18 cellular contexts compared by ENCODE assay signal in genomic region chr2:46008082-46008870, GRCh38.
DNase-seq lines count a peak whose midpoint lies in the region; ATAC-seq and TF ChIP-seq lines count a peak whose summit lies in the region.
"Had no signal": no experiment of that assay in that cellular context is flagged by ENCODE, and none has a peak within 500 bp of the region (broad histone marks: within the 10 kb centered on the region; RNA-seq: fewer than 3 reads in every experiment).

No MANE protein-coding gene starts in this region.

- CTCF ChIA-PET in AG04450 (lab: Charles Lee), result interaction anchor here (1.7 to 1.9 kb wide), 2 partner anchors 16 to 55 kb away, joined by 5 to 6 read pairs; no protein-coding TSS in a partner anchor

- peaks cover 7% of the 10 kb centered on the region for H3K9me3 ChIP-seq in AG04450 (ENCODE audit: control insufficient read depth, insufficient read depth, low read length)
- H3K9me3 ChIP-seq: right atrium auricular region had no signal

- DNase-seq in AG04450 (ENCODE audit: low read depth, low spot score), result no peak
- DNase-seq in HS-5 (ENCODE audit: low read depth), result peak; percentile 57
- DNase-seq in amniotic epithelial cell (ENCODE audit: low read depth), result peak; percentile 40
- peak; percentile 65 for DNase-seq in iris pigment epithelial cell (ENCODE audit: low read depth)
- no peak for DNase-seq in type B pancreatic cell (ENCODE audit: extremely low spot score, unreplicated experiment)
- DNase-seq in left cardiac atrium, result no peak
- DNase-seq: ACHN; activated T-cell treated with anti-CD3 and anti-CD28 coated beads, Interleukin-2, amount 50 U/mL, for 1 hour; CD8-positive, alpha-beta memory T cell; effector CD4-positive, alpha-beta T cell; hippocampal formation; Kasumi-1; NCI-H1436; NCI-H2171 treated with DMSO at 0.1 percent for 48 hours; NCI-H82 had no signal

- peaks cover 23% of the 10 kb centered on the region for H3K36me3 Mint-ChIP-seq in type B pancreatic cell

- no peaks in the 10 kb centered on the region for H3K27me3 ChIP-seq in AG04450 (ENCODE audit: control insufficient read depth, insufficient read depth, low read length)
- H3K27me3 ChIP-seq: right atrium auricular region had no signal

- no peaks in the 10 kb centered on the region for H3K9me3 Mint-ChIP-seq in type B pancreatic cell
- H3K9me3 Mint-ChIP-seq: CD8-positive, alpha-beta memory T cell had no signal

- no peak overlapping the region for H3K4me3 ChIP-seq in AG04450 (ENCODE audit: low read depth, low read length)
- H3K4me3 ChIP-seq: right atrium auricular region had no signal

- POLR2A ChIA-PET in AG04450 (lab: Yijun Ruan, JAX), result no interaction called here

- no peaks in the 10 kb centered on the region for H3K4me1 Mint-ChIP-seq in type B pancreatic cell (ENCODE audit: unreplicated experiment)
- H3K4me1 Mint-ChIP-seq: CD8-positive, alpha-beta memory T cell had no signal

- no peak for ATAC-seq in GM19467 (IDR thresholded peaks at IDR 0.05; ENCODE audit: unreplicated experiment)
- no peak for ATAC-seq in left cardiac atrium
- ATAC-seq in HG02610 (IDR thresholded peaks at IDR 0.05; ENCODE audit: unreplicated experiment), result no peak

- no peaks in the 10 kb centered on the region for H3K27me3 Mint-ChIP-seq in type B pancreatic cell
- H3K27me3 Mint-ChIP-seq: CD8-positive, alpha-beta memory T cell had no signal

- TF ChIP-seq CTCF in AG04450 (IDR thresholded peaks at IDR 0.05; ENCODE audit: low read depth, low read length) (no peak), type B pancreatic cell (conservative IDR thresholded peaks at IDR 0.05) (no peak)

- H3K4me3 Mint-ChIP-seq in type B pancreatic cell, result no peak overlapping the region
- H3K4me3 Mint-ChIP-seq: CD8-positive, alpha-beta memory T cell had no signal

- no peak overlapping the region for H3K27ac Mint-ChIP-seq in type B pancreatic cell
- H3K27ac Mint-ChIP-seq: CD8-positive, alpha-beta memory T cell had no signal

- peak overlapping the region; percentile 69 for H3K27ac ChIP-seq in AG04450 (ENCODE audit: low read depth, low read length)
- H3K27ac ChIP-seq: right atrium auricular region had no signal

- intact Hi-C loops in left cardiac atrium (cut with DNase I), result loop anchor here (10.0 kb wide), 2 partner anchors 367 to 887 kb away; no protein-coding TSS in a partner anchor

Comparison
In these comparisons a context has a peak if more than half of its experiments do, and no peak if none do; other contexts are left out.
1. DNase-seq: peak in HS-5 (single experiment), amniotic epithelial cell (single experiment) and iris pigment epithelial cell (single experiment); none in AG04450 (single experiment), type B pancreatic cell (single experiment) and left cardiac atrium (single experiment).